Comparison of ENCODE assay signal across 8 cellular contexts in genomic region chr2:219430633-219431615, GRCh38. TPM values are rescaled to one million over a fixed set of nuclear protein-coding genes. Genes with fewer than 3 reads are reported as not detected.
DNase-seq lines count a peak whose midpoint lies in the region; ATAC-seq and TF ChIP-seq lines count a peak whose summit lies in the region.

No MANE protein-coding gene starts in this region.

- H3K9me3 ChIP-seq in right lobe of liver = no peaks in the 10 kb centered on the region

- peaks cover 0 to 7% (median 0%) of the 10 kb centered on the region in 4 donors for H3K4me1 ChIP-seq in right lobe of liver

- intact Hi-C loops in right lobe of liver (cut with DNase I) = no loop called here

- H3K27ac ChIP-seq in right lobe of liver = no peak overlapping the region

- DNase-seq in AG20443 (ENCODE audit: low spot score) = peak; percentile 70
- peak; percentile 66 for DNase-seq in HuH-7.5 (ENCODE audit: low spot score)
- DNase-seq in astrocyte of the cerebellum (ENCODE audit: low read depth) = no peak
- DNase-seq in right lobe of liver = no peak
- DNase-seq in stimulated activated CD4-positive, alpha-beta T cell treated with anti-CD3 and anti-CD28 coated beads, Interleukin-1b, Interleukin-23, amount 100 ng/mL, for 48 hours = no peak
- DNase-seq in iPS-NIHi11 (ENCODE audit: low spot score) = no peak
- no peak for DNase-seq in GF-D8 (lab: John Stamatoyannopoulos, UW)

- H3K36me3 ChIP-seq in right lobe of liver = no peaks in the 10 kb centered on the region

- 62% methylated on average over 5 of the region's 9 CpGs for WGBS in right lobe of liver (ENCODE audit: insufficient coverage, low coverage, low lambda C conversion rate, missing lambda C conversion rate)

- peak; percentile 63 to 70 (median 66) for ATAC-seq in right lobe of liver
- no peak for ATAC-seq in GM18907 (IDR thresholded peaks at IDR 0.05; ENCODE audit: unreplicated experiment)

- no peak for TF ChIP-seq POLR2A in right lobe of liver (IDR thresholded peaks at IDR 0.05)

- H3K4me3 ChIP-seq in astrocyte of the cerebellum (ENCODE audit: low read depth, low read length) = no peak overlapping the region
- no peak overlapping the region for H3K4me3 ChIP-seq in right lobe of liver

- peak; percentile 30 for TF ChIP-seq CTCF in astrocyte of the cerebellum (IDR thresholded peaks at IDR 0.05; ENCODE audit: low read depth, low read length, missing control alignments)
- TF ChIP-seq CTCF in right lobe of liver (IDR thresholded peaks at IDR 0.05) = peak in 2 of 4 donors; percentile 15 to 21

- in situ Hi-C loops in astrocyte of the cerebellum (cut with HindIII; ENCODE audit: low sequenced_read_pairs) = no loop called here

- no peaks in the 10 kb centered on the region for H3K27me3 ChIP-seq in right lobe of liver

RNA-seq across cellular contexts. Expression of gene SPEG, which starts 3.7 kb away (rescaled TPM):
- 1 to 10 TPM in 1 of 6 experiments, under 1 TPM in 5; 0.24 to 1.5 (median 0.48) TPM for total RNA-seq in right lobe of liver

RNA-seq across cellular contexts. Expression of gene DES, which starts 12.7 kb away (rescaled TPM):
- total RNA-seq in right lobe of liver = 10 to 100 TPM in 1 of 6 experiments, 1 to 10 TPM in 5; 1.2 to 25.6 (median 2.5) TPM

RNA-seq across cellular contexts. Expression of gene DNPEP, which starts 43.2 kb away (rescaled TPM):
- 10 to 100 TPM; 37.1 to 60.2 (median 47.0) TPM for total RNA-seq in right lobe of liver

Comparison
In these comparisons a context has a peak if more than half of its experiments do, and no peak if none do; other contexts are left out.
1. DNase-seq: peak in AG20443 (single experiment) and HuH-7.5 (single experiment); none in astrocyte of the cerebellum (single experiment), right lobe of liver (0 of 3), stimulated activated CD4-positive, alpha-beta T cell treated with anti-CD3 and anti-CD28 coated beads, Interleukin-1b, Interleukin-23, amount 100 ng/mL, for 48 hours (single experiment), iPS-NIHi11 (single experiment) and GF-D8 (single experiment).